In genomic region chr17:73911726-73912359, GRCh38 we compare ENCODE assay signal across 18 cellular contexts.
"Had no signal": no experiment of that assay in that cellular context is flagged by ENCODE, and none has a peak within 500 bp of the region (broad histone marks: within the 10 kb centered on the region; RNA-seq: fewer than 3 reads in every experiment).

No MANE protein-coding gene starts in this region.

- FAIRE-seq: small intestine had no signal

- H3K27ac ChIP-seq: coronary artery, epithelial cell of prostate, esophagus squamous epithelium, foreskin keratinocyte, hepatocyte, neutrophil, uterus had no signal

- DNase-seq: effector memory CD4-positive, alpha-beta T cell; esophagus squamous epithelium; foreskin keratinocyte; left colon; left ventricle myocardium superior; mesenchymal stem cell; naive B cell; right cardiac atrium; small intestine; stimulated activated CD4-positive, alpha-beta T cell treated with anti-CD3 and anti-CD28 coated beads, Interleukin-12 subunit alpha, Interleukin-12 subunit beta, amount 100 ng/mL, for 4 hours; stimulated activated naive CD4-positive, alpha-beta T cell treated with Interleukin-2 at 50 U/mL for 16 hours; trophoblast cell; uterus had no signal

- H3K4me1 ChIP-seq: esophagus squamous epithelium, foreskin keratinocyte, uterus had no signal

- ATAC-seq: foreskin keratinocyte, left colon, left ventricle myocardium superior, right cardiac atrium had no signal

- H3K4me3 ChIP-seq: coronary artery, esophagus squamous epithelium, hepatocyte, lung, uterus had no signal

- H3K36me3 ChIP-seq: esophagus squamous epithelium, neutrophil, uterus had no signal

- H3K9me3 ChIP-seq: neutrophil, uterus had no signal
